Comparison of ENCODE assay signal across 14 cellular contexts in the genomic region with DNA sequence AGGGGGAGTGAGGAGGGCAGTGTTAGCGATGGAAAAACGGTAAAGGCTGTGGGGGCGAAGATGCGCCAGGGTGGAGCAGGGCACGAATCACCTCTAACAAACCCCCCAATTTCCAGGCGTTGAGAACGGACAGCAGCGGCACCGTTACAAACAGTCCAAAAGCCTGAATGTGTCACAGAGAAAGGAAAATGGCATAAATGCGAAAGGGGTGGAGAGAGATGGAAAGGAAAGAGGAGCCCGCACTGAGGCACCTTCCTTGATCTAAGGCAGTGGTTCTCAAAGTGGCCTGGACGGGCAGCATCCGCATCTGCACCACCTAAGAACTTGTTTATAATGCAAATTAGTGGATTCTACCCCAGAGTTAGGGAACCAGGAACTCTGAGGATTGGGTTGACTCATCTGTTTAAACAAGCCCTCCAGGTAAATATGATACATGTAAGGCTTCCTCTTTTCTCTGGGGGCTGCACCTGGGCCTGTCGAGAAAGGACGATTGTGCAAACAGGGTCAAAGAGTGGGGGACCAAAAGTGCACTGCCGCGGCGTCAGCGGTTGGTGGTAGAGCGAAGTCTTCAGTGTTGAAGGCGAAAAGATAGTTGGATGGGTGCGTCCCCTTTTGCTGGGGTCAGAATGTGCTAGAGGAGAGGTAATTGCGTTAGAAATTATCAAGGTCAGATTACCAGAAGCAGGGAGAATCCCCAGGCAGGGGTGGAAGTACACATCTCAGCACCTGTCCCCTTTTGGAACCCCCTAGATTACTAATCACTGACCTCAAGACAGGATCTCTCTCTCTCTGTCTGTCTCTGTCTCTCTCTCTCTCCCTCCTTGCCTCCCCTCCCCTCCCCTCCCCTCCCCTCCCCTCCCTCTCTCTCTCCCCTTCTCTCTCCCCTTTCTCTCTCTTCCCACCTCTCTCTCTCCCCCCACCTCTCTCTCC. TPM values are rescaled to one million over a fixed set of nuclear protein-coding genes. Genes with fewer than 3 reads are reported as not detected.
DNase-seq lines count a peak whose midpoint lies in the region; ATAC-seq and TF ChIP-seq lines count a peak whose summit lies in the region.
"Had no signal": no experiment of that assay in that cellular context is flagged by ENCODE, and none has a peak within 500 bp of the region (broad histone marks: within the 10 kb centered on the region; RNA-seq: fewer than 3 reads in every experiment).

No MANE protein-coding gene starts in this region.

- ATAC-seq in SK-N-SH treated with all-trans-retinoic acid at 6 μM for 48 hours (no peak), HG03097 (IDR thresholded peaks at IDR 0.05; ENCODE audit: low FRiP score, unreplicated experiment) (no peak), body of pancreas (no peak)
- peak; percentile 25 to 71 for ATAC-seq in stimulated activated naive B cell treated with anti-CD40 and anti-IgM and Interleukin-4, amounts not matched to agents 10 μg/mL and 1 μg/mL and 100 μg/mL, for 72 hours (replicated peaks)

- H3K4me2 ChIP-seq in SK-N-SH: peak overlapping the region; percentile 88

- H3K27ac ChIP-seq in SK-N-SH (ENCODE audit: low read depth in 2 of 2, low read length in 1 of 2): no peak overlapping the region
- H3K27ac ChIP-seq in WERI-Rb-1: no peak overlapping the region
- H3K27ac ChIP-seq in body of pancreas: no peak overlapping the region
- H3K27ac ChIP-seq: tibial nerve had no signal

- H3K79me2 ChIP-seq in SK-N-SH (ENCODE audit: insufficient read depth): no peaks in the 10 kb centered on the region

- H3K4me1 ChIP-seq in SK-N-SH (ENCODE audit: control insufficient read depth in 1 of 2, insufficient read depth in 2 of 2, low read depth in 1 of 2, low read length in 1 of 2) (peaks cover 0 to 12% of the 10 kb centered on the region in 2 experiments; a peak in 1 of 4 replicates), body of pancreas (peaks cover 14% of the 10 kb centered on the region)

- H3K9me3 ChIP-seq in SK-N-SH (no peaks in the 10 kb centered on the region), WERI-Rb-1 (ENCODE audit: severe bottlenecking) (no peaks in the 10 kb centered on the region), body of pancreas (no peaks in the 10 kb centered on the region)
- H3K9me3 ChIP-seq: tibial nerve had no signal

- H3K4me3 Mint-ChIP-seq in stimulated activated naive B cell treated with anti-CD40 and anti-IgM and Interleukin-4, amounts not matched to agents 10 μg/mL and 1 μg/mL and 100 μg/mL, for 72 hours: no peak overlapping the region
- H3K4me3 Mint-ChIP-seq: memory B cell had no signal

- no peak overlapping the region for H3K9ac ChIP-seq in SK-N-SH

- no peak overlapping the region for H2AFZ ChIP-seq in SK-N-SH (ENCODE audit: low read depth)

- no peaks in the 10 kb centered on the region for H4K20me1 ChIP-seq in SK-N-SH (ENCODE audit: insufficient read depth)

- H3K27ac Mint-ChIP-seq in stimulated activated naive B cell treated with anti-CD40 and anti-IgM and Interleukin-4, amounts not matched to agents 10 μg/mL and 1 μg/mL and 100 μg/mL, for 72 hours: no peak overlapping the region
- H3K27ac Mint-ChIP-seq: memory B cell had no signal

- TF ChIP-seq POLR2A in body of pancreas (IDR thresholded peaks at IDR 0.05): no peak

- H3K27me3 ChIP-seq in SK-N-SH (ENCODE audit: insufficient read depth) (peaks cover 55% of the 10 kb centered on the region), WERI-Rb-1 (ENCODE audit: insufficient read depth, low read depth, severe bottlenecking) (peaks cover 15% of the 10 kb centered on the region), body of pancreas (peaks cover 0 to 14% of the 10 kb centered on the region in 2 donors)

- TF ChIP-seq RAD21 in SK-N-SH (IDR thresholded peaks at IDR 0.05; ENCODE audit: low read length): no peak

- no peak for TF ChIP-seq CTCF in SK-N-SH (IDR thresholded peaks at IDR 0.05)
- TF ChIP-seq CTCF in WERI-Rb-1 (IDR thresholded peaks at IDR 0.05; ENCODE audit: low read depth, low read length): no peak
- no peak for TF ChIP-seq CTCF in body of pancreas (IDR thresholded peaks at IDR 0.05)

- H3K27me3 Mint-ChIP-seq in stimulated activated naive B cell treated with anti-CD40 and anti-IgM and Interleukin-4, amounts not matched to agents 10 μg/mL and 1 μg/mL and 100 μg/mL, for 72 hours: peaks cover 33 to 39% of the 10 kb centered on the region in 2 donors

- peak overlapping the region; percentile 36 to 62; a peak in 2 of 4 replicates for H3K4me3 ChIP-seq in SK-N-SH (ENCODE audit: low read depth in 2 of 2, low read length in 1 of 2)
- peak overlapping the region; percentile 85 for H3K4me3 ChIP-seq in WERI-Rb-1 (ENCODE audit: low read depth, low read length)
- H3K4me3 ChIP-seq in iPS-11a (ENCODE audit: low read depth, low read length): peak overlapping the region; percentile 53
- H3K4me3 ChIP-seq in body of pancreas: no peak overlapping the region

- 13% methylated on average over 23 of the region's 23 CpGs for WGBS in SK-N-SH (ENCODE audit: low lambda C conversion rate)
- WGBS in body of pancreas, 2 donors: 5 to 10% methylated on average over 23 of the region's 23 CpGs

- no peaks in the 10 kb centered on the region for H3F3A ChIP-seq in SK-N-SH (replicated peaks; ENCODE audit: insufficient read depth)

- H3K36me3 Mint-ChIP-seq in stimulated activated naive B cell treated with anti-CD40 and anti-IgM and Interleukin-4, amounts not matched to agents 10 μg/mL and 1 μg/mL and 100 μg/mL, for 72 hours: no peaks in the 10 kb centered on the region
- H3K36me3 Mint-ChIP-seq: memory B cell had no signal

- no peaks in the 10 kb centered on the region for H3K36me3 ChIP-seq in SK-N-SH (replicated peaks in 1 of 2; ENCODE audit: control insufficient read depth in 1 of 2, insufficient read depth in 2 of 2, low read length in 1 of 2)
- H3K36me3 ChIP-seq in WERI-Rb-1: no peaks in the 10 kb centered on the region
- no peaks in the 10 kb centered on the region for H3K36me3 ChIP-seq in body of pancreas (replicated peaks in 1 of 2; ENCODE audit: insufficient read depth in 1 of 2, low read depth in 2 of 2)
- H3K36me3 ChIP-seq: tibial nerve had no signal

- peak; percentile 9 for DNase-seq in SK-N-SH
- DNase-seq in WERI-Rb-1: no peak
- no peak for DNase-seq in stimulated activated naive B cell treated with anti-CD40 and anti-IgM and Interleukin-4, amounts not matched to agents 10 μg/mL and 1 μg/mL and 100 μg/mL, for 72 hours
- DNase-seq in body of pancreas: no peak
- DNase-seq in NCI-H510A (lab: John Stamatoyannopoulos, UW): no peak
- DNase-seq: activated effector memory CD4-positive, alpha-beta T cell treated with Interleukin-2 at 50 U/mL for 16 hours; MV-4-11; T-helper 1 cell had no signal

- CTCF ChIA-PET in SK-N-SH (lab: Yijun Ruan, JAX): interaction anchor here (1.3 kb wide), 1 partner anchor 867 kb away, joined by 8 read pairs; no protein-coding TSS in a partner anchor

- POLR2A ChIA-PET in SK-N-SH (lab: Yijun Ruan, JAX): no interaction called here

- intact Hi-C loops in body of pancreas (cut with DNase I): no loop called here

- H3K9me3 Mint-ChIP-seq in stimulated activated naive B cell treated with anti-CD40 and anti-IgM and Interleukin-4, amounts not matched to agents 10 μg/mL and 1 μg/mL and 100 μg/mL, for 72 hours: no peaks in the 10 kb centered on the region
- H3K9me3 Mint-ChIP-seq: memory B cell had no signal

- no peaks in the 10 kb centered on the region for H3K9me2 ChIP-seq in SK-N-SH

- peaks cover 4 to 11% of the 10 kb centered on the region in 2 donors for H3K4me1 Mint-ChIP-seq in stimulated activated naive B cell treated with anti-CD40 and anti-IgM and Interleukin-4, amounts not matched to agents 10 μg/mL and 1 μg/mL and 100 μg/mL, for 72 hours
- H3K4me1 Mint-ChIP-seq: memory B cell had no signal

- TF ChIP-seq EP300 in SK-N-SH (IDR thresholded peaks at IDR 0.05; ENCODE audit: borderline replicate concordance in 1 of 2, low read depth in 1 of 2, low read length in 1 of 2): no peak

TF ChIP-seq in SK-N-SH, 30 proteins besides CTCF, POLR2A, EP300 and RAD21 (continues in another document):
- TF ChIP-seq TCF12 (IDR thresholded peaks at IDR 0.05) (no peak), MEF2A (IDR thresholded peaks at IDR 0.05; ENCODE audit: borderline replicate concordance, low read depth) (no peak)

TF ChIP-seq in SK-N-SH treated with all-trans-retinoic acid at 6 μM for 48 hours, 23 proteins besides CTCF, POLR2A, EP300 and RAD21 (continues in another document):
- no peak for TF ChIP-seq ZC3H10 (CRISPR knock-in tag; IDR thresholded peaks at IDR 0.05)
- no peak for TF ChIP-seq ZNF8 (CRISPR knock-in tag; IDR thresholded peaks at IDR 0.05)
- TF ChIP-seq GLIS3 (CRISPR knock-in tag; IDR thresholded peaks at IDR 0.05): no peak
- no peak for TF ChIP-seq ARNTL (CRISPR knock-in tag; IDR thresholded peaks at IDR 0.05; ENCODE audit: borderline replicate concordance, low read depth)
- TF ChIP-seq ZNF565 (CRISPR knock-in tag; conservative IDR thresholded peaks at IDR 0.05; ENCODE audit: low read depth): no peak
- TF ChIP-seq CSDC2 (CRISPR knock-in tag; IDR thresholded peaks at IDR 0.05): no peak
- TF ChIP-seq, protein P1, sequence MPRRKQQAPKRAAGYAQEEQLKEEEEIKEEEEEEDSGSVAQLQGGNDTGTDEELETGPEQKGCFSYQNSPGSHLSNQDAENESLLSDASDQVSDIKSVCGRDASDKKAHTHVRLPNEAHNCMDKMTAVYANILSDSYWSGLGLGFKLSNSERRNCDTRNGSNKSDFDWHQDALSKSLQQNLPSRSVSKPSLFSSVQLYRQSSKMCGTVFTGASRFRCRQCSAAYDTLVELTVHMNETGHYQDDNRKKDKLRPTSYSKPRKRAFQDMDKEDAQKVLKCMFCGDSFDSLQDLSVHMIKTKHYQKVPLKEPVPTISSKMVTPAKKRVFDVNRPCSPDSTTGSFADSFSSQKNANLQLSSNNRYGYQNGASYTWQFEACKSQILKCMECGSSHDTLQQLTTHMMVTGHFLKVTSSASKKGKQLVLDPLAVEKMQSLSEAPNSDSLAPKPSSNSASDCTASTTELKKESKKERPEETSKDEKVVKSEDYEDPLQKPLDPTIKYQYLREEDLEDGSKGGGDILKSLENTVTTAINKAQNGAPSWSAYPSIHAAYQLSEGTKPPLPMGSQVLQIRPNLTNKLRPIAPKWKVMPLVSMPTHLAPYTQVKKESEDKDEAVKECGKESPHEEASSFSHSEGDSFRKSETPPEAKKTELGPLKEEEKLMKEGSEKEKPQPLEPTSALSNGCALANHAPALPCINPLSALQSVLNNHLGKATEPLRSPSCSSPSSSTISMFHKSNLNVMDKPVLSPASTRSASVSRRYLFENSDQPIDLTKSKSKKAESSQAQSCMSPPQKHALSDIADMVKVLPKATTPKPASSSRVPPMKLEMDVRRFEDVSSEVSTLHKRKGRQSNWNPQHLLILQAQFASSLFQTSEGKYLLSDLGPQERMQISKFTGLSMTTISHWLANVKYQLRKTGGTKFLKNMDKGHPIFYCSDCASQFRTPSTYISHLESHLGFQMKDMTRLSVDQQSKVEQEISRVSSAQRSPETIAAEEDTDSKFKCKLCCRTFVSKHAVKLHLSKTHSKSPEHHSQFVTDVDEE (CRISPR knock-in tag; IDR thresholded peaks at IDR 0.05): no peak
- TF ChIP-seq RARB (CRISPR knock-in tag; IDR thresholded peaks at IDR 0.05): no peak

RNA-seq across cellular contexts. Expression of gene KCNH5, which starts 1.3 kb away (rescaled TPM):
- polyA plus RNA-seq in SK-N-SH (2012; rRNA removed): not detected in 2 replicates
- not detected in 2 replicates for polyA plus RNA-seq in SK-N-SH (2012; cell fraction: cytosol; rRNA removed)
- polyA plus RNA-seq in SK-N-SH (2012; cell fraction: nucleus; rRNA removed): not detected in 2 replicates
- total RNA-seq in body of pancreas: not detected
- total RNA-seq: sciatic nerve, tibial nerve had no signal

Comparison
In these comparisons a context has a peak if more than half of its experiments do, and no peak if none do; other contexts are left out.
1. H3K4me3 ChIP-seq: peak in SK-N-SH (2 of 2), WERI-Rb-1 (single experiment) and iPS-11a (single experiment); none in body of pancreas (0 of 2).
2. ATAC-seq: peak in stimulated activated naive B cell treated with anti-CD40 and anti-IgM and Interleukin-4, amounts not matched to agents 10 μg/mL and 1 μg/mL and 100 μg/mL, for 72 hours (2 of 2); none in SK-N-SH treated with all-trans-retinoic acid at 6 μM for 48 hours (single experiment), HG03097 (single experiment) and body of pancreas (single experiment).